24 cellular contexts compared by ENCODE assay signal in the genomic region with DNA sequence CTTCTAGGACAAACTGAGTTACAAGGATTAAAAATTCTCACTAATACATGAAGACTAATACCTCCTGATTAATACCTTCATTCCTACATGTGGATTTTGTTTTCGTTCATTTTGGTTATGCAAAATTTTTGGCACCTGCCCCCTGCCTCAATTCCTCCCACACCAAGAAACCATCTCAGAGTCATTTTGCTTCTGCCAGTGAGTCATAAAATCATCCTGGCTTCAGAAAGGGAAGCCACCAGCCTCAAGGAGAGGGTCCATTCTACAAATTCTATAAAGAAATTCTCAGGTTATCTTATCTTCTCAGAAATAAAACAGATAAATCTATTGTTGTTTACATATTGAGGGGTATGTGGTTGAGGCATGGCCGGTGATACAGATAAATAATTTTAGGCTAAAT.
"Had no signal": no experiment of that assay in that cellular context is flagged by ENCODE, and none has a peak within 500 bp of the region (broad histone marks: within the 10 kb centered on the region; RNA-seq: fewer than 3 reads in every experiment).

No MANE protein-coding gene starts in this region.

- FAIRE-seq: endothelial cell of umbilical vein, pancreas had no signal

- H3K4me1 Mint-ChIP-seq: immature natural killer cell, nephron progenitor cell, WTC11 had no signal

- H3K9me3 Mint-ChIP-seq: stimulated activated effector memory CD8-positive, alpha-beta T cell treated with anti-CD3 and anti-CD28 coated beads, Interleukin-12 subunit alpha, Interleukin-12 subunit beta, amount 100 ng/mL, for 72 hours had no signal

- H3K36me3 Mint-ChIP-seq: immature natural killer cell, WTC11 had no signal

- ATAC-seq: esophagus mucosa; left lobe of liver; lower lobe of right lung; mucosa of descending colon; pancreas; psoas muscle; stimulated activated effector memory CD8-positive, alpha-beta T cell treated with anti-CD3 and anti-CD28 coated beads, Interleukin-12 subunit alpha, Interleukin-12 subunit beta, amount 100 ng/mL, for 72 hours; WTC11 had no signal

- H3K27ac Mint-ChIP-seq: immature natural killer cell; nephron progenitor cell; stimulated activated effector memory CD8-positive, alpha-beta T cell treated with anti-CD3 and anti-CD28 coated beads, Interleukin-12 subunit alpha, Interleukin-12 subunit beta, amount 100 ng/mL, for 72 hours; T-helper 1 cell treated with Interleukin-12 subunit alpha and Interleukin-12 subunit beta and Interleukin-4 antibody, amounts not matched to agents 30 μg/mL and 1 μg/mL, for 36 hours; WTC11 had no signal

- H3K4me3 Mint-ChIP-seq: immature natural killer cell; nephron progenitor cell; T-helper 1 cell treated with Interleukin-12 subunit alpha and Interleukin-12 subunit beta and Interleukin-4 antibody, amounts not matched to agents 30 μg/mL and 1 μg/mL, for 36 hours; WTC11 had no signal

- DNase-seq: adrenal gland; brain microvascular endothelial cell; caudate nucleus; dermis blood vessel endothelial cell; effector memory CD4-positive, alpha-beta T cell; foreskin melanocyte; immature natural killer cell; lower lobe of right lung; mesendoderm; mucosa of descending colon; nephron progenitor cell; pancreas; psoas muscle; spleen; T1000; testis; trophoblast cell; uterus had no signal
